ENCODE assay signal across 23 cellular contexts in the genomic region with DNA sequence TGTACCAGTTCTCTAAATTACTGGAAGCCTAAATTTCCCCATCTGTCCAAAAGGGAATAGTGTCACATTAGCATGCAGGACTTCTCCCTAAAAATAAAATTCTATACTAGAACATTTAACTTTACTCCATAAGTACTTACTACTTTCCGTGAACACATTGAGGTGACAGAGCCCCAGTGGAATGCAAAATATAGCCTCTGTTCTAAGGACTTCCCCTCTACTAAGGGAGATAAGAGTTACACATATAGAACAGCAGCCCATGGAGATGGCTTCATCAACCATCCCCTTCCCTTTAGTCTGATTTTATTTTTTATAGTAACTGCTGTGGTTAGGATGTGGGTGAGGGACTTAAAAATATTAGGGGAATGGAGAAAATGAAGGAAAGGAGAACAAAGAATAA. TPM values are rescaled to one million over a fixed set of nuclear protein-coding genes. Genes with fewer than 3 reads are reported as not detected.
DNase-seq lines count a peak whose midpoint lies in the region; FAIRE-seq and TF ChIP-seq lines count a peak whose summit lies in the region.
"Had no signal": no experiment of that assay in that cellular context is flagged by ENCODE, and none has a peak within 500 bp of the region (broad histone marks: within the 10 kb centered on the region; RNA-seq: fewer than 3 reads in every experiment).

No MANE protein-coding gene starts in this region.

- peaks cover 3% of the 10 kb centered on the region for H3K9me3 Mint-ChIP-seq in chondrocyte (ENCODE audit: low read depth)
- H3K9me3 Mint-ChIP-seq: activated CD4-positive, alpha-beta T cell treated with anti-CD3 and anti-CD28 coated beads, Interleukin-2, amount 10 ng/mL, durations not matched to agents 7 days and 5 days; CD8-positive, alpha-beta memory T cell; endodermal cell; mesothelial cell of epicardium; nephron progenitor cell had no signal

- H3K36me3 Mint-ChIP-seq in chondrocyte (ENCODE audit: low read depth): no peaks in the 10 kb centered on the region
- H3K36me3 Mint-ChIP-seq: CD8-positive, alpha-beta memory T cell; mesothelial cell of epicardium had no signal

- TF ChIP-seq CTCF in chondrocyte (IDR thresholded peaks at IDR 0.05): no peak

- H3K27me3 Mint-ChIP-seq in chondrocyte (ENCODE audit: low read depth): no peaks in the 10 kb centered on the region

- DNase-seq in DMS 273 (lab: John Stamatoyannopoulos, UW; ENCODE audit: unreplicated experiment) (peak; percentile 24), DMS 273 treated with DMSO at 0.1 percent for 48 hours (lab: John Stamatoyannopoulos, UW) (no peak), RCC 7860 (ENCODE audit: low spot score) (peak; percentile 27), chondrocyte (ENCODE audit: low spot score) (no peak), non-pigmented ciliary epithelial cell (ENCODE audit: low read depth) (peak; percentile 50), NCI-H510A (lab: John Stamatoyannopoulos, UW) (no peak), NCI-H1436 treated with DMSO at 0.1 percent for 48 hours (lab: John Stamatoyannopoulos, UW) (no peak)
- DNase-seq in activated effector memory CD4-positive, alpha-beta T cell treated with anti-CD3 and anti-CD28 coated beads, Interleukin-2, amount 50 U/mL, for 16 hours: no peak
- DNase-seq: activated CD4-positive, alpha-beta T cell treated with anti-CD3 and anti-CD28 coated beads, Interleukin-2, amount 10 ng/mL, durations not matched to agents 7 days and 5 days; activated CD8-positive, alpha-beta memory T cell treated with anti-CD3 and anti-CD28 coated beads, Interleukin-2, amount 50 U/mL, for 4 hours; activated effector memory CD4-positive, alpha-beta T cell treated with Interleukin-2 at 50 U/mL for 16 hours; CD8-positive, alpha-beta memory T cell; cortex of kidney; DMS79 treated with DMSO at 0.1 percent for 48 hours; endodermal cell; NCI-H774; nephron progenitor cell; right lobe of liver; Right ventricle myocardium superior; stimulated activated CD8-positive, alpha-beta memory T cell treated with anti-CD3 and anti-CD28 coated beads, Interleukin-4, amount 100 ng/mL, for 48 hours; T-helper 1 cell; upper lobe of left lung had no signal

- peaks cover 60% of the 10 kb centered on the region for H3K4me1 Mint-ChIP-seq in chondrocyte (ENCODE audit: low read depth)
- H3K4me1 Mint-ChIP-seq: activated CD4-positive, alpha-beta T cell treated with anti-CD3 and anti-CD28 coated beads, Interleukin-2, amount 10 ng/mL, durations not matched to agents 7 days and 5 days; CD8-positive, alpha-beta memory T cell had no signal

- no peak for FAIRE-seq in RCC 7860 (lab: Jason Lieb, UNC)

- H3K27ac Mint-ChIP-seq in chondrocyte (ENCODE audit: unreplicated experiment): peak overlapping the region; percentile 63
- H3K27ac Mint-ChIP-seq: activated CD4-positive, alpha-beta T cell treated with anti-CD3 and anti-CD28 coated beads, Interleukin-2, amount 10 ng/mL, durations not matched to agents 7 days and 5 days; endodermal cell had no signal

- no peak overlapping the region for H3K4me3 Mint-ChIP-seq in chondrocyte (ENCODE audit: unreplicated experiment)
- H3K4me3 Mint-ChIP-seq: activated CD4-positive, alpha-beta T cell treated with anti-CD3 and anti-CD28 coated beads, Interleukin-2, amount 10 ng/mL, durations not matched to agents 7 days and 5 days; CD8-positive, alpha-beta memory T cell; endodermal cell; mesothelial cell of epicardium; nephron progenitor cell had no signal

RNA-seq across cellular contexts. Expression of a gene that starts 47.7 kb away (rescaled TPM):
- total RNA-seq in chondrocyte: 677 to 769 TPM (median 696 TPM) in 3 replicates

Comparison
In these comparisons a context has a peak if more than half of its experiments do, and no peak if none do; other contexts are left out.
1. DNase-seq: peak in DMS 273 (single experiment), RCC 7860 (single experiment) and non-pigmented ciliary epithelial cell (single experiment); none in DMS 273 treated with DMSO at 0.1 percent for 48 hours (single experiment), chondrocyte (single experiment), activated effector memory CD4-positive, alpha-beta T cell treated with anti-CD3 and anti-CD28 coated beads, Interleukin-2, amount 50 U/mL, for 16 hours (single experiment), NCI-H510A (single experiment) and NCI-H1436 treated with DMSO at 0.1 percent for 48 hours (single experiment).